ENCODE assay signal across 8 cellular contexts in genomic region chr11:103091024-103091423, GRCh38. TPM values are rescaled to one million over a fixed set of nuclear protein-coding genes. Genes with fewer than 3 reads are reported as not detected.
DNase-seq lines count a peak whose midpoint lies in the region; ATAC-seq, FAIRE-seq and TF ChIP-seq lines count a peak whose summit lies in the region.

No MANE protein-coding gene starts in this region.

- DNase-seq in AG10803 (ENCODE audit: low read depth) (no peak), NT2/D1 (ENCODE audit: low read depth, low spot score) (no peak), H54 (ENCODE audit: insufficient read length, low spot score) (no peak)
- no peak for DNase-seq in naive thymus-derived CD8-positive, alpha-beta T cell

- peaks cover 38% of the 10 kb centered on the region for H3K36me3 ChIP-seq in NT2/D1 (ENCODE audit: insufficient read depth, insufficient read length, low read length)

- TF ChIP-seq CTCF in AG10803 (conservative IDR thresholded peaks at IDR 0.05; ENCODE audit: low read length) = no peak

- TF ChIP-seq POLR2A in H54 (IDR thresholded peaks at IDR 0.05; ENCODE audit: low read depth, low read length) = no peak

- H3K36me3 Mint-ChIP-seq in dendritic cell treated with granulocyte-macrophage colony-stimulating factor and Interleukin-4, amounts not matched to agents 40 ng/mL and 50 ng/mL, for 4 days (ENCODE audit: low read depth) = peaks cover 23% of the 10 kb centered on the region
- H3K36me3 Mint-ChIP-seq in naive thymus-derived CD8-positive, alpha-beta T cell = peaks cover 8 to 18% (median 12%) of the 10 kb centered on the region in 3 donors

- no peak for FAIRE-seq in H54 (lab: Jason Lieb, UNC)

- H3K4me1 Mint-ChIP-seq in dendritic cell treated with granulocyte-macrophage colony-stimulating factor and Interleukin-4, amounts not matched to agents 40 ng/mL and 50 ng/mL, for 4 days (ENCODE audit: low read depth) = peaks cover 18% of the 10 kb centered on the region
- peaks cover 13 to 40% (median 34%) of the 10 kb centered on the region in 4 donors for H3K4me1 Mint-ChIP-seq in naive thymus-derived CD8-positive, alpha-beta T cell

- peaks cover 6% of the 10 kb centered on the region for H3K9me3 Mint-ChIP-seq in dendritic cell treated with granulocyte-macrophage colony-stimulating factor and Interleukin-4, amounts not matched to agents 40 ng/mL and 50 ng/mL, for 4 days
- peaks cover 0 to 10% (median 0%) of the 10 kb centered on the region in 9 donors for H3K9me3 Mint-ChIP-seq in naive thymus-derived CD8-positive, alpha-beta T cell

- intact Hi-C loops in dendritic cell treated with granulocyte-macrophage colony-stimulating factor and Interleukin-4, amounts not matched to agents 40 ng/mL and 50 ng/mL, for 4 days (cut with micrococcal nuclease) = no loop called here

- peaks cover 22% of the 10 kb centered on the region for H3K27me3 Mint-ChIP-seq in dendritic cell treated with granulocyte-macrophage colony-stimulating factor and Interleukin-4, amounts not matched to agents 40 ng/mL and 50 ng/mL, for 4 days
- peaks cover 11 to 28% (median 17%) of the 10 kb centered on the region in 5 donors for H3K27me3 Mint-ChIP-seq in naive thymus-derived CD8-positive, alpha-beta T cell

- peak overlapping the region; percentile 83 for H3K4me3 ChIP-seq in AG10803 (ENCODE audit: low read length)
- H3K4me3 ChIP-seq in NT2/D1 (ENCODE audit: insufficient read length, low read depth) = peak overlapping the region; percentile 84

- H3K9me3 ChIP-seq in NT2/D1 (ENCODE audit: insufficient read depth, low read length) = no peaks in the 10 kb centered on the region

- peak; percentile 9 for ATAC-seq in GM19372 (IDR thresholded peaks at IDR 0.05; ENCODE audit: low read depth, unreplicated experiment)
- no peak for ATAC-seq in naive thymus-derived CD8-positive, alpha-beta T cell
- ATAC-seq in GM18873 (IDR thresholded peaks at IDR 0.05; ENCODE audit: low FRiP score, unreplicated experiment) = no peak
- no peak for ATAC-seq in GM21737 (IDR thresholded peaks at IDR 0.05; ENCODE audit: unreplicated experiment)

- peak overlapping the region; percentile 67 for H3K9ac ChIP-seq in NT2/D1 (ENCODE audit: insufficient read length, low read depth)

- POLR2A ChIA-PET in naive thymus-derived CD8-positive, alpha-beta T cell (lab: Charles Lee) = interaction anchor here (0.9 to 3.8 kb wide), 3 partner anchors 10 to 18 kb away, joined by 3 to 58 read pairs (median 9); partner anchors contain the start of gene DYNC2H1

- peak overlapping the region; percentile 91 for H3K4me3 Mint-ChIP-seq in dendritic cell treated with granulocyte-macrophage colony-stimulating factor and Interleukin-4, amounts not matched to agents 40 ng/mL and 50 ng/mL, for 4 days
- peak overlapping the region; percentile 88 to 98 (median 94) for H3K4me3 Mint-ChIP-seq in naive thymus-derived CD8-positive, alpha-beta T cell

- no peaks in the 10 kb centered on the region for H3K4me1 ChIP-seq in NT2/D1 (ENCODE audit: insufficient read depth, insufficient read length)

- no peaks in the 10 kb centered on the region for H3K27me3 ChIP-seq in NT2/D1 (ENCODE audit: insufficient read depth, insufficient read length)

- H3K27ac Mint-ChIP-seq in dendritic cell treated with granulocyte-macrophage colony-stimulating factor and Interleukin-4, amounts not matched to agents 40 ng/mL and 50 ng/mL, for 4 days = peak overlapping the region; percentile 89
- peak overlapping the region; percentile 9 to 99 (median 96) for H3K27ac Mint-ChIP-seq in naive thymus-derived CD8-positive, alpha-beta T cell

RNA-seq across cellular contexts. Expression of gene DCUN1D5, which starts 0.9 kb away (rescaled TPM):
- total RNA-seq in naive thymus-derived CD8-positive, alpha-beta T cell = 10 to 100 TPM; 15.7 to 16.6 TPM
- polyA plus RNA-seq in naive thymus-derived CD8-positive, alpha-beta T cell = 10 to 100 TPM; 20.0 to 22.9 (median 21.9) TPM

RNA-seq across cellular contexts. Expression of gene DYNC2H1, which starts 18.2 kb away (rescaled TPM):
- total RNA-seq in naive thymus-derived CD8-positive, alpha-beta T cell = 1 to 10 TPM; 2.4 to 3.2 TPM
- under 1 TPM; 0.54 to 0.99 (median 0.65) TPM for polyA plus RNA-seq in naive thymus-derived CD8-positive, alpha-beta T cell
